22 cellular contexts compared by ENCODE assay signal in the genomic region with DNA sequence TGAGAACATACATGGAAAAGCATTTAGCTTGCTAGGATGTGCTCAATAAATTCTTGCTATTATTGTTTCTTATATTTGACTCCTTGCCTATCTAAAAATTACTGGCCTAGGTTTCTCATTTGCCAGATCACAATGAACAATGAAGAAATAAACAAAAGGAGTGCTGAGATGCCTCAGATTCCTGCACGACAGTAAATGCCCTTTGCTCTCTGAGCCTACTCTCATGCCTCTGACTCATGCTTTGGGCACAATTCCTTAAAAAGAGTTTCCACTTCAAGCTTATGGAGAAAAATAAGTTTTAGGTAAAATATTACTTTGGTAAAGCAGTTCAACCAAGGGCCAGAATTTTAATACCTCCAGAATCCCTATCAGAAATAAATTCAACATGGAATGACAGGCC. TPM values are rescaled to one million over a fixed set of nuclear protein-coding genes. Genes with fewer than 3 reads are reported as not detected.
A peak's percentile ranks its signal among the peaks of the same experiment; 100 is the strongest.
DNase-seq lines count a peak whose midpoint lies in the region; ATAC-seq, FAIRE-seq and TF ChIP-seq lines count a peak whose summit lies in the region.
"Had no signal": no experiment of that assay in that cellular context is flagged by ENCODE, and none has a peak within 500 bp of the region (broad histone marks: within the 10 kb centered on the region; RNA-seq: fewer than 3 reads in every experiment).

No MANE protein-coding gene starts in this region.

- TF ChIP-seq EP300 in HepG2 (IDR thresholded peaks at IDR 0.05; ENCODE audit: low read depth in 2 of 2, low read length in 2 of 2), result no peak
- no peak for TF ChIP-seq EP300 in HepG2 (CRISPR knock-in tag; IDR thresholded peaks at IDR 0.05; ENCODE audit: borderline replicate concordance)
- TF ChIP-seq EP300 in esophagus muscularis mucosa (IDR thresholded peaks at IDR 0.05), result no peak

- no peak for TF ChIP-seq CTCF in HepG2 (CRISPR knock-in tag; IDR thresholded peaks at IDR 0.05)
- TF ChIP-seq CTCF in esophagus muscularis mucosa (IDR thresholded peaks at IDR 0.05), result no peak

- no peak overlapping the region for H3K9ac ChIP-seq in HepG2 (ENCODE audit: insufficient read depth, low read depth, low read length)

- H3K4me3 ChIP-seq in ectodermal cell (ENCODE audit: insufficient read depth, low read depth, low read length), result no peak overlapping the region
- H3K4me3 ChIP-seq in HepG2 (replicated peaks in 1 of 3; ENCODE audit: insufficient read depth in 1 of 3, low read depth in 2 of 3, low read length in 3 of 3), result no peak overlapping the region
- H3K4me3 ChIP-seq in esophagus muscularis mucosa, result no peak overlapping the region
- H3K4me3 ChIP-seq: breast epithelium, left ventricle myocardium inferior, right atrium auricular region, thyroid gland had no signal

- H3K4me1 ChIP-seq in ectodermal cell (ENCODE audit: control insufficient read depth, insufficient read depth, low read length), result peaks cover 18% of the 10 kb centered on the region
- no peaks in the 10 kb centered on the region for H3K4me1 ChIP-seq in HepG2 (ENCODE audit: insufficient read depth, low read length)
- no peaks in the 10 kb centered on the region for H3K4me1 ChIP-seq in esophagus muscularis mucosa
- H3K4me1 ChIP-seq: breast epithelium, left ventricle myocardium inferior, right atrium auricular region, thyroid gland had no signal

- FAIRE-seq in HepG2 (lab: Jason Lieb, UNC) (no peak), urothelium cell line (lab: Jason Lieb, UNC) (no peak)
- FAIRE-seq: frontal cortex, TTC549 had no signal

- no peak for TF ChIP-seq POLR2A in HepG2 (IDR thresholded peaks at IDR 0.05; ENCODE audit: insufficient read depth in 1 of 2, low read depth in 2 of 2, low read length in 2 of 2)
- TF ChIP-seq POLR2A in esophagus muscularis mucosa (IDR thresholded peaks at IDR 0.05; ENCODE audit: low read depth), result no peak

- intact Hi-C loops in HepG2 (cut with micrococcal nuclease; ENCODE audit: unreplicated experiment), result no loop called here
- intact Hi-C loops in esophagus muscularis mucosa (cut with DNase I), result no loop called here

- CTCF ChIA-PET in HepG2 (lab: Yijun Ruan, JAX; ENCODE audit: low intra/inter-chr PET ratio, low total read pairs), result no interaction called here

- H3K79me2 ChIP-seq in HepG2 (ENCODE audit: insufficient read depth, low read length), result no peaks in the 10 kb centered on the region

- WGBS in ectodermal cell, 2 experiments, result 9 to 33% methylated on average over 1 of the region's 1 CpG
- WGBS in HepG2 (ENCODE audit: low lambda C conversion rate), result 0% methylated on average over 1 of the region's 1 CpG
- 30% methylated on average over 1 of the region's 1 CpG for WGBS in esophagus muscularis mucosa

- H3K27ac Mint-ChIP-seq in stimulated activated naive B cell treated with anti-CD40 and anti-IgM and Interleukin-4, amounts not matched to agents 10 μg/mL and 1 μg/mL and 100 μg/mL, for 72 hours, result no peak overlapping the region
- H3K27ac Mint-ChIP-seq: activated T-helper 2 cell treated with anti-CD3 and anti-CD28 coated beads, Interferon-gamma antibody, Interleukin-2, Interleukin-4, amounts not matched to agents 10 μg/mL and 5 μg/mL and 100 μg/mL, durations not matched to agents 14 hours and 24 hours and 36 hours; IgD-negative memory B cell; stimulated activated memory B cell treated with anti-CD40 and anti-IgM and Interleukin-4, amounts not matched to agents 10 μg/mL and 1 μg/mL and 100 μg/mL, for 72 hours had no signal

- peaks cover 12 to 16% of the 10 kb centered on the region in 2 donors for H3K27me3 Mint-ChIP-seq in stimulated activated naive B cell treated with anti-CD40 and anti-IgM and Interleukin-4, amounts not matched to agents 10 μg/mL and 1 μg/mL and 100 μg/mL, for 72 hours

- no TSS peak for BruUV-seq in HepG2 (replicated peaks; lab: Mats Ljungman, UMichigan)

- H3K36me3 ChIP-seq in ectodermal cell (ENCODE audit: control insufficient read depth, insufficient read depth, low read length) (no peaks in the 10 kb centered on the region), HepG2 (replicated peaks in 1 of 2; ENCODE audit: control insufficient read depth in 1 of 2, insufficient read depth in 2 of 2, low read length in 2 of 2) (no peaks in the 10 kb centered on the region), esophagus muscularis mucosa (no peaks in the 10 kb centered on the region)
- H3K36me3 ChIP-seq: breast epithelium, left ventricle myocardium inferior, neutrophil, right atrium auricular region, thyroid gland had no signal

- no peak for TF ChIP-seq RAD21 in HepG2 (CRISPR knock-in tag; IDR thresholded peaks at IDR 0.05)

- in situ Hi-C loops in HepG2 (cut with HindIII; ENCODE audit: extremely low pct_ligation_motif_present, low pct_unique_long_range_greater_than_20kb), result no loop called here

- no peaks in the 10 kb centered on the region for H4K20me1 ChIP-seq in HepG2 (ENCODE audit: insufficient read depth, low read length)

- H3K9me3 ChIP-seq in ectodermal cell (ENCODE audit: control insufficient read depth, low read length), result no peaks in the 10 kb centered on the region
- H3K9me3 ChIP-seq in HepG2 (ENCODE audit: low read length), result no peaks in the 10 kb centered on the region
- no peaks in the 10 kb centered on the region for H3K9me3 ChIP-seq in esophagus muscularis mucosa
- H3K9me3 ChIP-seq: breast epithelium, left ventricle myocardium inferior, neutrophil, right atrium auricular region, thyroid gland had no signal

- no peak for ATAC-seq in HepG2
- no peak for ATAC-seq in stimulated activated naive B cell treated with anti-CD40 and anti-IgM and Interleukin-4, amounts not matched to agents 10 μg/mL and 1 μg/mL and 100 μg/mL, for 72 hours (replicated peaks)
- ATAC-seq: Panc1; stimulated activated memory B cell treated with anti-CD40 and anti-IgM and Interleukin-4, amounts not matched to agents 10 μg/mL and 1 μg/mL and 100 μg/mL, for 72 hours had no signal

- H3K27ac ChIP-seq in ectodermal cell (ENCODE audit: insufficient read depth, low read depth, low read length, poor library complexity, severe bottlenecking), result peak overlapping the region; percentile 30
- no peak overlapping the region for H3K27ac ChIP-seq in HepG2 (ENCODE audit: extremely low read length, insufficient read depth, low read length)
- H3K27ac ChIP-seq in esophagus muscularis mucosa (replicated peaks in 1 of 4), result no peak overlapping the region
- H3K27ac ChIP-seq: breast epithelium, left ventricle myocardium inferior, neutrophil, right atrium auricular region, thyroid gland had no signal

- H3K9me3 Mint-ChIP-seq in stimulated activated naive B cell treated with anti-CD40 and anti-IgM and Interleukin-4, amounts not matched to agents 10 μg/mL and 1 μg/mL and 100 μg/mL, for 72 hours, result no peaks in the 10 kb centered on the region
- H3K9me3 Mint-ChIP-seq: activated T-helper 2 cell treated with anti-CD3 and anti-CD28 coated beads, Interferon-gamma antibody, Interleukin-2, Interleukin-4, amounts not matched to agents 10 μg/mL and 5 μg/mL and 100 μg/mL, durations not matched to agents 14 hours and 24 hours and 36 hours; IgD-negative memory B cell; stimulated activated memory B cell treated with anti-CD40 and anti-IgM and Interleukin-4, amounts not matched to agents 10 μg/mL and 1 μg/mL and 100 μg/mL, for 72 hours had no signal

- H3K4me2 ChIP-seq in HepG2 (ENCODE audit: low read depth, low read length), result no peak overlapping the region

- H3K27me3 ChIP-seq in ectodermal cell (ENCODE audit: control insufficient read depth, insufficient read depth, low read length, poor library complexity, severe bottlenecking) (no peaks in the 10 kb centered on the region), HepG2 (ENCODE audit: control insufficient read depth in 1 of 2, insufficient read depth in 2 of 2, low read length in 2 of 2) (no peaks in the 10 kb centered on the region), esophagus muscularis mucosa (no peaks in the 10 kb centered on the region)
- H3K27me3 ChIP-seq: breast epithelium, neutrophil, right atrium auricular region, thyroid gland had no signal

- peak; percentile 32 for DNase-seq in HS-5 (ENCODE audit: low read depth)
- peak; percentile 13 for DNase-seq in HepG2 (ENCODE audit: low spot score)
- peak; percentile 75 for DNase-seq in urothelium cell line (ENCODE audit: low spot score)
- no peak for DNase-seq in stimulated activated naive B cell treated with anti-CD40 and anti-IgM and Interleukin-4, amounts not matched to agents 10 μg/mL and 1 μg/mL and 100 μg/mL, for 72 hours
- DNase-seq in esophagus muscularis mucosa (ENCODE audit: extremely low spot score), result no peak
- DNase-seq in NCI-H2171 treated with DMSO at 0.1 percent for 48 hours (lab: John Stamatoyannopoulos, UW), result no peak
- DNase-seq: activated CD4-positive, alpha-beta T cell treated with anti-CD3 and anti-CD28 coated beads for 48 hours; Calu3; GOT3; left ventricle myocardium inferior; NCI-H187 treated with DMSO at 0.1 percent for 48 hours; thyroid gland had no signal

- H3K4me1 Mint-ChIP-seq in stimulated activated naive B cell treated with anti-CD40 and anti-IgM and Interleukin-4, amounts not matched to agents 10 μg/mL and 1 μg/mL and 100 μg/mL, for 72 hours, result no peaks in the 10 kb centered on the region
- H3K4me1 Mint-ChIP-seq: stimulated activated memory B cell treated with anti-CD40 and anti-IgM and Interleukin-4, amounts not matched to agents 10 μg/mL and 1 μg/mL and 100 μg/mL, for 72 hours had no signal

- POLR2A ChIA-PET in HepG2 (lab: Yijun Ruan, JAX), result no interaction called here

- H3K4me3 Mint-ChIP-seq in stimulated activated naive B cell treated with anti-CD40 and anti-IgM and Interleukin-4, amounts not matched to agents 10 μg/mL and 1 μg/mL and 100 μg/mL, for 72 hours, result no peak overlapping the region
- H3K4me3 Mint-ChIP-seq: IgD-negative memory B cell; stimulated activated memory B cell treated with anti-CD40 and anti-IgM and Interleukin-4, amounts not matched to agents 10 μg/mL and 1 μg/mL and 100 μg/mL, for 72 hours had no signal

- no peak overlapping the region for H2AFZ ChIP-seq in HepG2 (ENCODE audit: low read length)

- H3K36me3 Mint-ChIP-seq in stimulated activated naive B cell treated with anti-CD40 and anti-IgM and Interleukin-4, amounts not matched to agents 10 μg/mL and 1 μg/mL and 100 μg/mL, for 72 hours, result no peaks in the 10 kb centered on the region
- H3K36me3 Mint-ChIP-seq: IgD-negative memory B cell; stimulated activated memory B cell treated with anti-CD40 and anti-IgM and Interleukin-4, amounts not matched to agents 10 μg/mL and 1 μg/mL and 100 μg/mL, for 72 hours had no signal

RNA-seq across cellular contexts. Expression of gene GRIN2B, which starts 30.9 kb away (rescaled TPM):
- polyA plus RNA-seq in ectodermal cell (2013, experiment 1 of 4), result 0.98 TPM
- polyA plus RNA-seq in ectodermal cell (2013, experiment 2 of 4), result 0.98 TPM
- polyA plus RNA-seq in ectodermal cell (2013, experiment 3 of 4), result 0.27 TPM
- polyA plus RNA-seq in ectodermal cell (2013, experiment 4 of 4), result 0.89 TPM
- total RNA-seq in HepG2 (2016; rRNA removed; fragmentation: Illumina TruSeq; extraction: Trizol) (0.03 and 0.13 TPM in 2 replicates), esophagus muscularis mucosa (under 1 TPM; under 0.01 to 0.42 (median 0.03) TPM)
- under 0.01 TPM in 1 of 2 replicates, not detected in the other for total RNA-seq in HepG2 (2016; cell fraction: cytosol; rRNA removed; fragmentation: Illumina TruSeq; extraction: Trizol; ENCODE audit: low read depth)
- total RNA-seq in HepG2 (2016; cell fraction: insoluble cytoplasmic fraction; rRNA removed; fragmentation: Illumina TruSeq; extraction: Trizol), result 0.04 and 0.06 TPM in 2 replicates
- 0.03 TPM in 2 replicates for total RNA-seq in HepG2 (2016; cell fraction: membrane; rRNA removed; fragmentation: Illumina TruSeq; extraction: Trizol)
- 0.06 and 0.19 TPM in 2 replicates for total RNA-seq in HepG2 (2016; cell fraction: nucleus; rRNA removed; fragmentation: Illumina TruSeq; extraction: Trizol)
- polyA plus RNA-seq in HepG2 (2011; rRNA removed), result 0.05 and 0.07 TPM in 2 replicates
- 0.06 and 0.11 TPM in 2 replicates for polyA plus RNA-seq in HepG2 (2011; cell fraction: cytosol; rRNA removed)
- 0.10 and 0.32 TPM in 2 replicates for polyA plus RNA-seq in HepG2 (2011; cell fraction: nucleus; rRNA removed)
- 0.08 and 0.21 TPM in 2 replicates for polyA plus RNA-seq in HepG2 (2012)
- polyA plus RNA-seq in HepG2 (2016; cell fraction: cytosol; fragmentation: Illumina TruSeq; extraction: Trizol; ENCODE audit: low read depth), result 0.03 TPM in 1 of 2 replicates, not detected in the other
- polyA plus RNA-seq in HepG2 (2016; cell fraction: insoluble cytoplasmic fraction; fragmentation: Illumina TruSeq; extraction: Trizol; ENCODE audit: low read depth), result 0.03 and 0.05 TPM in 2 replicates
- 0.03 TPM in 1 of 2 replicates, not detected in the other for polyA plus RNA-seq in HepG2 (2016; cell fraction: membrane; fragmentation: Illumina TruSeq; extraction: Trizol; ENCODE audit: low read depth)
- 0.11 and 0.18 TPM in 2 replicates for polyA plus RNA-seq in HepG2 (2016; cell fraction: nucleus; fragmentation: Illumina TruSeq; extraction: Trizol; ENCODE audit: insufficient read depth, low read depth)
- 0.54 TPM in 1 of 2 replicates, not detected in the other for polyA minus RNA-seq in HepG2 (2011; rRNA and poly(A)+ RNA removed; ENCODE audit: low replicate concordance)
- polyA minus RNA-seq in HepG2 (2011; cell fraction: cytosol; rRNA and poly(A)+ RNA removed), result not detected in 2 replicates
- polyA minus RNA-seq in HepG2 (2011; cell fraction: nucleus; rRNA and poly(A)+ RNA removed), result 0.12 and 0.13 TPM in 2 replicates
- total RNA-seq: activated T-helper 2 cell treated with anti-CD3 and anti-CD28 coated beads, Interferon-gamma antibody, Interleukin-2, Interleukin-4, amounts not matched to agents 10 μg/mL and 5 μg/mL and 100 μg/mL, durations not matched to agents 14 hours and 24 hours and 36 hours; right atrium auricular region had no signal
- polyA plus RNA-seq: IgD-negative memory B cell had no signal

Comparison
In these comparisons a context has a peak if more than half of its experiments do, and no peak if none do; other contexts are left out.
1. DNase-seq: peak in HS-5 (single experiment), HepG2 (single experiment) and urothelium cell line (single experiment); none in stimulated activated naive B cell treated with anti-CD40 and anti-IgM and Interleukin-4, amounts not matched to agents 10 μg/mL and 1 μg/mL and 100 μg/mL, for 72 hours (single experiment), esophagus muscularis mucosa (single experiment) and NCI-H2171 treated with DMSO at 0.1 percent for 48 hours (single experiment).